ENCODE assay signal across 25 cellular contexts in genomic region chr6:51027283-51028065, GRCh38.
"Had no signal": no experiment of that assay in that cellular context is flagged by ENCODE, and none has a peak within 500 bp of the region (broad histone marks: within the 10 kb centered on the region; RNA-seq: fewer than 3 reads in every experiment).

No MANE protein-coding gene starts in this region.

- H3K4me1 Mint-ChIP-seq: activated B cell treated with CpG ODN at 0.5 μM for 24 hours; activated CD4-positive, alpha-beta T cell treated with anti-CD3 and anti-CD28 coated beads for 36 hours; activated naive CD8-positive, alpha-beta T cell treated with anti-CD3 and anti-CD28 coated beads for 36 hours; naive B cell; stimulated activated memory B cell treated with anti-CD40 and anti-IgM and Interleukin-4, amounts not matched to agents 10 μg/mL and 1 μg/mL and 100 μg/mL, for 72 hours; T-helper 17 cell had no signal

- H3K36me3 ChIP-seq: transverse colon, uterus had no signal

- H3K27me3 Mint-ChIP-seq: activated B cell treated with CpG ODN at 0.5 μM for 24 hours; activated CD4-positive, alpha-beta T cell treated with anti-CD3 and anti-CD28 coated beads for 36 hours; activated naive CD8-positive, alpha-beta T cell treated with anti-CD3 and anti-CD28 coated beads for 36 hours; dendritic cell treated with granulocyte-macrophage colony-stimulating factor and Interleukin-4, amounts not matched to agents 40 ng/mL and 50 ng/mL, for 4 days; naive B cell; stimulated activated memory B cell treated with anti-CD40 and anti-IgM and Interleukin-4, amounts not matched to agents 10 μg/mL and 1 μg/mL and 100 μg/mL, for 72 hours; T-helper 17 cell had no signal

- H3K4me3 ChIP-seq: transverse colon, uterus had no signal

- DNase-seq: activated B cell treated with CpG ODN at 0.5 μM for 24 hours; activated CD4-positive, alpha-beta T cell treated with anti-CD3 and anti-CD28 coated beads for 36 hours; activated CD4-positive, alpha-beta T cell treated with anti-CD3 and anti-CD28 coated beads, Interleukin-2, amount 50 U/mL, for 4 hours; activated CD8-positive, alpha-beta memory T cell treated with anti-CD3 and anti-CD28 coated beads, Interleukin-2, amount 50 U/mL, for 48 hours; activated naive CD4-positive, alpha-beta T cell treated with Interleukin-2 at 50 U/mL for 16 hours; activated naive CD8-positive, alpha-beta T cell treated with anti-CD3 and anti-CD28 coated beads for 36 hours; activated T-cell treated with anti-CD3 and anti-CD28 coated beads, Interleukin-2, amount 50 U/mL, for 4 hours; effector CD4-positive, alpha-beta T cell; erythroblast; left colon; mesendoderm; naive B cell; nucleus accumbens; posterior cingulate gyrus; small intestine; stimulated activated CD4-positive, alpha-beta T cell treated with anti-CD3 and anti-CD28 coated beads, Interleukin-2, amount 100 ng/mL, for 24 hours; T-helper 17 cell; transverse colon; uterus had no signal

- FAIRE-seq: bronchial epithelial cell, endometrium, small intestine had no signal

- H3K4me1 ChIP-seq: transverse colon, uterus had no signal

- H3K27ac ChIP-seq: foreskin keratinocyte, transverse colon, uterus had no signal

- H3K36me3 Mint-ChIP-seq: activated naive CD8-positive, alpha-beta T cell treated with anti-CD3 and anti-CD28 coated beads for 36 hours; naive B cell; stimulated activated memory B cell treated with anti-CD40 and anti-IgM and Interleukin-4, amounts not matched to agents 10 μg/mL and 1 μg/mL and 100 μg/mL, for 72 hours had no signal

- H3K4me3 Mint-ChIP-seq: activated B cell treated with CpG ODN at 0.5 μM for 24 hours; activated CD4-positive, alpha-beta T cell treated with anti-CD3 and anti-CD28 coated beads for 36 hours; activated naive CD8-positive, alpha-beta T cell treated with anti-CD3 and anti-CD28 coated beads for 36 hours; activated T-cell treated with anti-CD3 and anti-CD28 coated beads, Interleukin-2, amount 50 U/mL, for 4 hours; dendritic cell treated with granulocyte-macrophage colony-stimulating factor and Interleukin-4, amounts not matched to agents 40 ng/mL and 50 ng/mL, for 4 days; naive B cell; stimulated activated memory B cell treated with anti-CD40 and anti-IgM and Interleukin-4, amounts not matched to agents 10 μg/mL and 1 μg/mL and 100 μg/mL, for 72 hours; T-helper 17 cell had no signal

- H3K27me3 ChIP-seq: foreskin keratinocyte, transverse colon, uterus had no signal

- H3K9me3 Mint-ChIP-seq: activated B cell treated with CpG ODN at 0.5 μM for 24 hours; dendritic cell treated with granulocyte-macrophage colony-stimulating factor and Interleukin-4, amounts not matched to agents 40 ng/mL and 50 ng/mL, for 4 days had no signal

- ATAC-seq: activated CD4-positive, alpha-beta T cell treated with anti-CD3 and anti-CD28 coated beads for 36 hours; activated T-cell treated with anti-CD3 and anti-CD28 coated beads, Interleukin-2, amount 50 U/mL, for 4 hours; left colon; sciatic nerve; stimulated activated memory B cell treated with anti-CD40 and anti-IgM and Interleukin-4, amounts not matched to agents 10 μg/mL and 1 μg/mL and 100 μg/mL, for 72 hours; T-helper 17 cell had no signal

- H3K9me3 ChIP-seq: transverse colon, uterus had no signal

- H3K27ac Mint-ChIP-seq: activated B cell treated with CpG ODN at 0.5 μM for 24 hours; activated CD4-positive, alpha-beta T cell treated with anti-CD3 and anti-CD28 coated beads for 36 hours; activated naive CD8-positive, alpha-beta T cell treated with anti-CD3 and anti-CD28 coated beads for 36 hours; dendritic cell treated with granulocyte-macrophage colony-stimulating factor and Interleukin-4, amounts not matched to agents 40 ng/mL and 50 ng/mL, for 4 days; stimulated activated memory B cell treated with anti-CD40 and anti-IgM and Interleukin-4, amounts not matched to agents 10 μg/mL and 1 μg/mL and 100 μg/mL, for 72 hours; T-helper 17 cell had no signal
